In genomic region chr6:57316581-57317059, GRCh38 we compare ENCODE assay signal across 8 cellular contexts. TPM values are rescaled to one million over a fixed set of nuclear protein-coding genes. Genes with fewer than 3 reads are reported as not detected.
DNase-seq lines count a peak whose midpoint lies in the region; ATAC-seq and TF ChIP-seq lines count a peak whose summit lies in the region.

No MANE protein-coding gene starts in this region.

- H3K27ac ChIP-seq in heart left ventricle (peak overlapping the region in 11 of 12 donors; percentile 11 to 74 (median 61)), upper lobe of right lung (peak overlapping the region; percentile 34)

- peak; percentile 94 for ATAC-seq in activated naive CD8-positive, alpha-beta T cell treated with anti-CD3 and anti-CD28 coated beads, Interleukin-2, amount 50 U/mL, for 24 hours
- ATAC-seq in heart left ventricle (peak; percentile 88 to 96 (median 93)), upper lobe of right lung (peak; percentile 95)

- H3K27me3 ChIP-seq in heart left ventricle (no peaks in the 10 kb centered on the region), upper lobe of right lung (no peaks in the 10 kb centered on the region)

- 0% methylated on average over 25 to 26 of the region's 26 CpGs for WGBS in heart left ventricle, 4 donors

- no peaks in the 10 kb centered on the region for H3K27me3 Mint-ChIP-seq in HFFc6 (ENCODE audit: insufficient read depth)
- no peaks in the 10 kb centered on the region for H3K27me3 Mint-ChIP-seq in activated naive CD8-positive, alpha-beta T cell treated with anti-CD3 and anti-CD28 coated beads, Interleukin-2, amount 50 U/mL, for 24 hours

- peaks cover 0 to 21% (median 9%) of the 10 kb centered on the region in 12 donors for H3K4me1 ChIP-seq in heart left ventricle
- H3K4me1 ChIP-seq in upper lobe of right lung, result peaks cover 14% of the 10 kb centered on the region

- no peaks in the 10 kb centered on the region for H3K9me3 ChIP-seq in heart left ventricle
- no peaks in the 10 kb centered on the region for H3K9me3 ChIP-seq in upper lobe of right lung

- peaks cover 86% of the 10 kb centered on the region for H3K4me1 Mint-ChIP-seq in HFFc6 (ENCODE audit: low read depth)
- H3K4me1 Mint-ChIP-seq in activated naive CD8-positive, alpha-beta T cell treated with anti-CD3 and anti-CD28 coated beads, Interleukin-2, amount 50 U/mL, for 24 hours, result peaks cover 25% of the 10 kb centered on the region

- H3K36me3 ChIP-seq in heart left ventricle (peaks cover 0 to 28% (median 18%) of the 10 kb centered on the region in 9 donors), upper lobe of right lung (peaks cover 11% of the 10 kb centered on the region)

- H3K4me3 Mint-ChIP-seq in HFFc6, result peak overlapping the region; percentile 96
- H3K4me3 Mint-ChIP-seq in activated naive CD8-positive, alpha-beta T cell treated with anti-CD3 and anti-CD28 coated beads, Interleukin-2, amount 50 U/mL, for 24 hours, result peak overlapping the region; percentile 100

- DNase-seq in GM10266 (ENCODE audit: extremely low spot score), result peak; percentile 88
- peak; percentile 89 for DNase-seq in HFFc6
- DNase-seq in NAMALWA (ENCODE audit: low spot score), result peak; percentile 97
- DNase-seq in SKM-1 (lab: John Stamatoyannopoulos, UW; ENCODE audit: unreplicated experiment), result peak; percentile 93
- peak; percentile 77 for DNase-seq in activated naive CD8-positive, alpha-beta T cell treated with anti-CD3 and anti-CD28 coated beads, Interleukin-2, amount 50 U/mL, for 24 hours
- peak; percentile 77 to 85 (median 81) for DNase-seq in heart left ventricle
- peak; percentile 69 to 97 (median 84) for DNase-seq in posterior cingulate gyrus
- DNase-seq in upper lobe of right lung, result peak; percentile 84

- peak overlapping the region; percentile 87 for H3K27ac Mint-ChIP-seq in HFFc6
- H3K27ac Mint-ChIP-seq in activated naive CD8-positive, alpha-beta T cell treated with anti-CD3 and anti-CD28 coated beads, Interleukin-2, amount 50 U/mL, for 24 hours, result peak overlapping the region; percentile 98

- peak; percentile 90 for TF ChIP-seq CTCF in GM10266 (IDR thresholded peaks at IDR 0.05; ENCODE audit: control insufficient read depth, insufficient read depth, low read depth, missing control alignments)
- TF ChIP-seq CTCF in HFFc6 (IDR thresholded peaks at IDR 0.05), result peak; percentile 92
- peak; percentile 70 to 91 (median 79) for TF ChIP-seq CTCF in heart left ventricle (IDR thresholded peaks at IDR 0.05)
- peak; percentile 84 for TF ChIP-seq CTCF in upper lobe of right lung (IDR thresholded peaks at IDR 0.05)

- H3K36me3 Mint-ChIP-seq in HFFc6 (ENCODE audit: low read depth), result peaks cover 40% of the 10 kb centered on the region
- H3K36me3 Mint-ChIP-seq in activated naive CD8-positive, alpha-beta T cell treated with anti-CD3 and anti-CD28 coated beads, Interleukin-2, amount 50 U/mL, for 24 hours (ENCODE audit: low read depth), result peaks cover 30% of the 10 kb centered on the region

- intact Hi-C loops in heart left ventricle (cut with DNase I), result loop anchor here in 9 of 10 donors (1.0 to 10.0 kb wide), 13 partner anchors 94 to 414 kb away; partner anchors contain the start of genes BAG2 (in 5 of the 9), RAB23 (in 3 of the 9), BEND6 (in 2 of the 9) and KIAA1586 (in 1 of the 9)
- intact Hi-C loops in posterior cingulate gyrus (cut with DNase I), result loop anchor here (1.0 to 10.0 kb wide), 6 partner anchors 94 to 413 kb away; partner anchors contain the start of genes BEND6, KIAA1586, RAB23 and ZNF451
- intact Hi-C loops in upper lobe of right lung (cut with DNase I), result no loop called here

- no peaks in the 10 kb centered on the region for H3K9me3 Mint-ChIP-seq in HFFc6
- H3K9me3 Mint-ChIP-seq in activated naive CD8-positive, alpha-beta T cell treated with anti-CD3 and anti-CD28 coated beads, Interleukin-2, amount 50 U/mL, for 24 hours, result no peaks in the 10 kb centered on the region

- TF ChIP-seq POLR2A in heart left ventricle (IDR thresholded peaks at IDR 0.05), result no peak

- H3K4me3 ChIP-seq in heart left ventricle (peak overlapping the region; percentile 57 to 76 (median 69)), upper lobe of right lung (peak overlapping the region; percentile 66)

RNA-seq across cellular contexts. Expression of gene PRIM2, which starts 0.8 kb away (rescaled TPM):
- total RNA-seq in HFFc6 (2021; fragmentation: NEBNext Ultra II Directional; extraction: Animal tissue kit (Norgen Biotek cat#: 25700)), result 10 to 100 TPM; 32.6 to 46.8 (median 43.0) TPM
- total RNA-seq in heart left ventricle (1 to 10 TPM; 3.1 to 5.4 (median 4.4) TPM), upper lobe of right lung (8.5 TPM)
- 1 to 10 TPM; 1.6 to 4.8 TPM for polyA plus RNA-seq in heart left ventricle

Comparison
In these comparisons a context has a peak if more than half of its experiments do, and no peak if none do; other contexts are left out.
1. Peak in every context shown above with its lines: DNase-seq, ATAC-seq, H3K4me3 ChIP-seq and H3K27ac ChIP-seq.